ENCODE assay signal across 12 cellular contexts in genomic region chr4:40241936-40242590, GRCh38. TPM values are rescaled to one million over a fixed set of nuclear protein-coding genes. Genes with fewer than 3 reads are reported as not detected.
DNase-seq lines count a peak whose midpoint lies in the region; ATAC-seq and TF ChIP-seq lines count a peak whose summit lies in the region.
"Had no signal": no experiment of that assay in that cellular context is flagged by ENCODE, and none has a peak within 500 bp of the region (broad histone marks: within the 10 kb centered on the region; RNA-seq: fewer than 3 reads in every experiment).

No MANE protein-coding gene starts in this region.

- H3K36me3 ChIP-seq in osteoblast (ENCODE audit: insufficient read depth, low read length) (no peaks in the 10 kb centered on the region), MG63 (no peaks in the 10 kb centered on the region)
- H3K36me3 ChIP-seq: left ventricle myocardium inferior had no signal

- H3K9me3 ChIP-seq in osteoblast (ENCODE audit: low read depth, low read length) (no peaks in the 10 kb centered on the region), MG63 (no peaks in the 10 kb centered on the region)
- H3K9me3 ChIP-seq: left ventricle myocardium inferior had no signal

- H3K27ac ChIP-seq in VCaP, result 0 out of 2 replicates have a peak overlapping the region, but pooled peaks have one; percentile 4
- H3K27ac ChIP-seq in osteoblast (ENCODE audit: low read depth, low read length), result no peak overlapping the region
- H3K27ac ChIP-seq: left ventricle myocardium inferior had no signal

- ATAC-seq in stimulated activated naive CD8-positive, alpha-beta T cell treated with anti-CD3 and anti-CD28 coated beads, Interleukin-15, Interleukin-2, amounts not matched to agents 100 U/mL and 50 U/mL, for 24 hours, result peak; percentile 48
- no peak for ATAC-seq in GM19324 (IDR thresholded peaks at IDR 0.05; ENCODE audit: low FRiP score, unreplicated experiment)

- no peaks in the 10 kb centered on the region for H3K27me3 ChIP-seq in osteoblast (ENCODE audit: insufficient read depth, low read length)
- no peaks in the 10 kb centered on the region for H3K27me3 ChIP-seq in MG63

- TF ChIP-seq CTCF in VCaP (conservative IDR thresholded peaks at IDR 0.05), result no peak
- TF ChIP-seq CTCF in osteoblast (IDR thresholded peaks at IDR 0.05; ENCODE audit: extremely low read depth, low read depth, low read length), result no peak

- no peak overlapping the region for H3K4me3 ChIP-seq in osteoblast (ENCODE audit: insufficient read depth, low read length)
- H3K4me3 ChIP-seq in MG63, result no peak overlapping the region
- H3K4me3 ChIP-seq: left ventricle myocardium inferior had no signal

- DNase-seq in activated T-cell treated with anti-CD3 and anti-CD28 coated beads, Interleukin-2, amount 50 U/mL, for 1 hour, result peak; percentile 59
- no peak for DNase-seq in activated T-cell treated with anti-CD3 and anti-CD28 coated beads for 4 hours
- peak; percentile 53 for DNase-seq in central memory CD4-positive, alpha-beta T cell
- no peak for DNase-seq in stimulated activated naive CD8-positive, alpha-beta T cell treated with anti-CD3 and anti-CD28 coated beads, Interleukin-15, Interleukin-2, amounts not matched to agents 100 U/mL and 50 U/mL, for 24 hours
- DNase-seq in osteoblast (ENCODE audit: insufficient read length, low spot score, missing footprints), result no peak
- no peak for DNase-seq in MG63
- DNase-seq: left ventricle myocardium inferior; MM.1S; NCI-H446; stimulated activated CD4-positive, alpha-beta T cell treated with anti-CD3 and anti-CD28 coated beads, Interleukin-2, amount 100 ng/mL, for 48 hours had no signal

- no peak overlapping the region for H3K4me2 ChIP-seq in osteoblast (ENCODE audit: insufficient read depth, low read length)

- H4K20me1 ChIP-seq in osteoblast (ENCODE audit: insufficient read depth, low read length), result no peaks in the 10 kb centered on the region

- H3K4me1 ChIP-seq in osteoblast (ENCODE audit: insufficient read depth, low read length), result no peaks in the 10 kb centered on the region
- H3K4me1 ChIP-seq: left ventricle myocardium inferior had no signal

- H3K79me2 ChIP-seq in osteoblast (ENCODE audit: insufficient read depth, low read length), result no peaks in the 10 kb centered on the region

- H2AFZ ChIP-seq in osteoblast (ENCODE audit: low read length), result no peak overlapping the region

RNA-seq across cellular contexts. Expression of gene RHOH, which starts 45.2 kb away (rescaled TPM):
- total RNA-seq in osteoblast, result under 0.01 TPM in 1 of 2 replicates, not detected in the other
- not detected in 2 replicates for total RNA-seq in MG63 (2014; rRNA removed; shearing (Covaris generic); ENCODE audit: low replicate concordance)

Comparison
In these comparisons a context has a peak if more than half of its experiments do, and no peak if none do; other contexts are left out.
1. DNase-seq: peak in activated T-cell treated with anti-CD3 and anti-CD28 coated beads, Interleukin-2, amount 50 U/mL, for 1 hour (single experiment) and central memory CD4-positive, alpha-beta T cell (single experiment); none in activated T-cell treated with anti-CD3 and anti-CD28 coated beads for 4 hours (single experiment), stimulated activated naive CD8-positive, alpha-beta T cell treated with anti-CD3 and anti-CD28 coated beads, Interleukin-15, Interleukin-2, amounts not matched to agents 100 U/mL and 50 U/mL, for 24 hours (single experiment), osteoblast (single experiment) and MG63 (single experiment).